Comparison of ENCODE assay signal across 1 cellular context in the genomic region with DNA sequence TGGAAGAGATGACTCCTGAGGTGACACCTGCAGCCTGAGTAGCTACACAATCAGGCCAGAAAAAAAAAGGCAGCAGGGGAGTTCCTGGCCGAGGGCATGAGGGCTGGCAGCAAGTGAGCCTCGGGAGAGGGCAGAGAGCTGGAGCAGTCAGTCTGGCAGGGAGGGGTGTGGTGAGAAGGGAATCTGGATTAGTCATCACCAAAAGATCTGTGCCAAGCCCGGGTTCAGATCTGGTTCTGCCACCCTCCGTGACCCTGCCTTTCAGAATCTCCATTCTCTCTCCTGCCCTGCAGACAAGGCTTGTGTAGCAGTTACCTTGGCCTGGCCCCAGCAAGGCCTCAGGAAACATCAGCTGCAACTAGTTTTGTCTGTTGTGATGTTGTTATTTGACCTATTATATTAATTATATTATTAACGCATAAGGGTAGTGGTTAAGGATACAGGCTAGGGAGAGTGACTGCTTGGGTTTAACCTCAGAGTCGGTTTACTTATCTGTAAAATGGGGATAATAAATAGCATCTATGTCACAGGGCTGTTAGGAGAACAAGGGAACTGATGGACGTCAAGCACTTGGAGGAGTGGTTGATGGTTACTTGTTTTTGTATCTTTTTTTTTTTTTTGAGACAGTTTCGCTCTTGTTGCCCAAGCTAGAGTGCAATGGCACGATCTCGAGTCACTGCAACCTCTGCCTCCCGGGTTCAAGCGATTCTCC.
TF ChIP-seq lines count a peak whose summit lies in the region.

No MANE protein-coding gene starts in this region.

TF ChIP-seq in SK-N-SH, 30 proteins besides CTCF, POLR2A, EP300 and RAD21:
- no peak for TF ChIP-seq EZH2phosphoT487 (IDR thresholded peaks at IDR 0.05; ENCODE audit: borderline replicate concordance, low read depth)
- no peak for TF ChIP-seq RCOR1 (IDR thresholded peaks at IDR 0.05; ENCODE audit: low read length)
- TF ChIP-seq NRF1 (IDR thresholded peaks at IDR 0.05; ENCODE audit: low read depth, low read length), result no peak
- TF ChIP-seq MXI1 (IDR thresholded peaks at IDR 0.05; ENCODE audit: low read depth, low read length), result no peak
- peak; percentile 65 for TF ChIP-seq FOSL2 (IDR thresholded peaks at IDR 0.05; ENCODE audit: borderline replicate concordance, low read depth)
- TF ChIP-seq SIN3A (IDR thresholded peaks at IDR 0.05; ENCODE audit: borderline replicate concordance, low read depth, low read length), result no peak
- peak; percentile 15; the same call in 1 of the 2 replicates for TF ChIP-seq POLR2AphosphoS5 (IDR thresholded peaks at IDR 0.05; ENCODE audit: low read depth, low read length)
- no peak for TF ChIP-seq GABPA (IDR thresholded peaks at IDR 0.05; ENCODE audit: low read depth)
- TF ChIP-seq, protein P1, sequence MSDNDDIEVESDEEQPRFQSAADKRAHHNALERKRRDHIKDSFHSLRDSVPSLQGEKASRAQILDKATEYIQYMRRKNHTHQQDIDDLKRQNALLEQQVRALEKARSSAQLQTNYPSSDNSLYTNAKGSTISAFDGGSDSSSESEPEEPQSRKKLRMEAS (IDR thresholded peaks at IDR 0.05; ENCODE audit: low read depth), result no peak
- TF ChIP-seq RXRA (IDR thresholded peaks at IDR 0.05; ENCODE audit: borderline replicate concordance, low read depth), result peak; percentile 87; the same call in 1 of the 2 replicates
- TF ChIP-seq TCF12 (IDR thresholded peaks at IDR 0.05), result no peak
- TF ChIP-seq NFIC (IDR thresholded peaks at IDR 0.05; ENCODE audit: borderline replicate concordance), result peak; percentile 68
- TF ChIP-seq JUND (IDR thresholded peaks at IDR 0.05), result peak; percentile 45; the same call in 1 of the 2 replicates
- no peak for TF ChIP-seq GATA2 (CRISPR knock-in tag; IDR thresholded peaks at IDR 0.05)
- no peak for TF ChIP-seq RFX5 (IDR thresholded peaks at IDR 0.05; ENCODE audit: low read length)
